In genomic region chr9:131597246-131597645, GRCh38 we compare ENCODE assay signal across 27 cellular contexts. TPM values are rescaled to one million over a fixed set of nuclear protein-coding genes. Genes with fewer than 3 reads are reported as not detected.
"Had no signal": no experiment of that assay in that cellular context is flagged by ENCODE, and none has a peak within 500 bp of the region (broad histone marks: within the 10 kb centered on the region; RNA-seq: fewer than 3 reads in every experiment).

No MANE protein-coding gene starts in this region.

- H3K4me3 ChIP-seq: esophagus squamous epithelium, gastrocnemius medialis, mucosa of descending colon had no signal

- H3K4me1 Mint-ChIP-seq: activated CD8-positive, alpha-beta memory T cell treated with anti-CD3 and anti-CD28 coated beads, Interleukin-2, amount 10 ng/mL, durations not matched to agents 7 days and 5 days; activated naive CD8-positive, alpha-beta T cell treated with anti-CD3 and anti-CD28 coated beads for 36 hours; endodermal cell had no signal

- ATAC-seq: activated CD4-positive, CD25-positive, alpha-beta regulatory T cell treated with anti-CD3 and anti-CD28 coated beads, Interleukin-2, amount 50 U/mL, for 24 hours; activated CD8-positive, alpha-beta memory T cell treated with anti-CD3 and anti-CD28 coated beads, Interleukin-2, amount 10 ng/mL, durations not matched to agents 7 days and 5 days; activated CD8-positive, alpha-beta T cell treated with anti-CD3 and anti-CD28 coated beads for 36 hours; gastrocnemius medialis had no signal

- H3K27me3 Mint-ChIP-seq: activated CD4-positive, alpha-beta T cell treated with anti-CD3 and anti-CD28 coated beads, Interleukin-2, amount 10 ng/mL, durations not matched to agents 24 days and 14 days; activated CD8-positive, alpha-beta memory T cell treated with anti-CD3 and anti-CD28 coated beads, Interleukin-2, amount 10 ng/mL, durations not matched to agents 7 days and 5 days; activated CD8-positive, alpha-beta T cell treated with anti-CD3 and anti-CD28 coated beads for 36 hours; activated naive CD8-positive, alpha-beta T cell treated with anti-CD3 and anti-CD28 coated beads for 36 hours had no signal

- H3K27ac Mint-ChIP-seq: activated CD4-positive, alpha-beta T cell treated with anti-CD3 and anti-CD28 coated beads, Interleukin-2, amount 10 ng/mL, durations not matched to agents 24 days and 14 days; activated CD8-positive, alpha-beta memory T cell treated with anti-CD3 and anti-CD28 coated beads, Interleukin-2, amount 10 ng/mL, durations not matched to agents 7 days and 5 days; activated CD8-positive, alpha-beta T cell treated with anti-CD3 and anti-CD28 coated beads for 36 hours; activated naive CD8-positive, alpha-beta T cell treated with anti-CD3 and anti-CD28 coated beads for 36 hours; endodermal cell had no signal

- H3K27ac ChIP-seq: gastrocnemius medialis, VCaP had no signal

- H3K4me3 Mint-ChIP-seq: activated CD4-positive, alpha-beta T cell treated with anti-CD3 and anti-CD28 coated beads, Interleukin-2, amount 10 ng/mL, durations not matched to agents 24 days and 14 days; activated CD8-positive, alpha-beta memory T cell treated with anti-CD3 and anti-CD28 coated beads, Interleukin-2, amount 10 ng/mL, durations not matched to agents 7 days and 5 days; activated CD8-positive, alpha-beta T cell treated with anti-CD3 and anti-CD28 coated beads for 36 hours; activated naive CD8-positive, alpha-beta T cell treated with anti-CD3 and anti-CD28 coated beads for 36 hours; endodermal cell; nephron progenitor cell had no signal

- H3K9me3 ChIP-seq: esophagus squamous epithelium, gastrocnemius medialis, mucosa of descending colon had no signal

- DNase-seq: activated CD4-positive, alpha-beta T cell treated with anti-CD3 and anti-CD28 coated beads, Interleukin-2, amount 10 ng/mL, durations not matched to agents 24 days and 14 days; activated CD8-positive, alpha-beta memory T cell treated with anti-CD3 and anti-CD28 coated beads, Interleukin-2, amount 10 ng/mL, durations not matched to agents 7 days and 5 days; activated CD8-positive, alpha-beta T cell treated with anti-CD3 and anti-CD28 coated beads for 36 hours; activated naive CD8-positive, alpha-beta T cell treated with anti-CD3 and anti-CD28 coated beads for 36 hours; activated T-cell treated with anti-CD3 and anti-CD28 coated beads for 4 hours; central memory CD4-positive, alpha-beta T cell; endodermal cell; esophagus squamous epithelium; gastrocnemius medialis; islet precursor cell; left cardiac atrium; mesenchymal stem cell; mucosa of descending colon; nephron progenitor cell; small intestine; stimulated activated CD4-positive, alpha-beta T cell treated with anti-CD3 and anti-CD28 coated beads, Interleukin-15, amount 100 ng/mL, for 24 hours; stimulated activated naive CD4-positive, alpha-beta T cell treated with Interleukin-2 at 50 U/mL for 16 hours had no signal

- H3K4me1 ChIP-seq: esophagus squamous epithelium had no signal

- H3K27me3 ChIP-seq: esophagus squamous epithelium, gastrocnemius medialis had no signal

- H3K9me3 Mint-ChIP-seq: activated CD4-positive, alpha-beta T cell treated with anti-CD3 and anti-CD28 coated beads, Interleukin-2, amount 10 ng/mL, durations not matched to agents 24 days and 14 days; activated CD8-positive, alpha-beta T cell treated with anti-CD3 and anti-CD28 coated beads for 36 hours; activated naive CD8-positive, alpha-beta T cell treated with anti-CD3 and anti-CD28 coated beads for 36 hours; endodermal cell; nephron progenitor cell had no signal

RNA-seq across cellular contexts. Expression of gene PRRT1B, which starts 51.9 kb away (rescaled TPM):
- total RNA-seq: activated CD4-positive, alpha-beta T cell treated with anti-CD3 and anti-CD28 coated beads, Interleukin-2, amount 10 ng/mL, durations not matched to agents 24 days and 14 days; activated CD8-positive, alpha-beta memory T cell treated with anti-CD3 and anti-CD28 coated beads, Interleukin-2, amount 10 ng/mL, durations not matched to agents 7 days and 5 days; activated CD8-positive, alpha-beta T cell treated with anti-CD3 and anti-CD28 coated beads for 36 hours; activated naive CD8-positive, alpha-beta T cell treated with anti-CD3 and anti-CD28 coated beads for 36 hours; astrocyte; esophagus squamous epithelium; gastrocnemius medialis; left cardiac atrium; lower leg skin; omental fat pad; posterior vena cava; sciatic nerve; T-helper 2 cell treated with Interferon-gamma antibody and Interleukin-4, amounts not matched to agents 100 ng/mL and 5 ng/mL, for 36 hours; urinary bladder had no signal
- polyA plus RNA-seq: thymus, urinary bladder had no signal
